1 cellular context compared by ENCODE assay signal in genomic region chr18:13525381-13526029, GRCh38.
TF ChIP-seq lines count a peak whose summit lies in the region.

No MANE protein-coding gene starts in this region.

TF ChIP-seq in SK-N-SH, 30 proteins besides CTCF, POLR2A, EP300 and RAD21 (continued from another document):
- TF ChIP-seq GATA2 (CRISPR knock-in tag; IDR thresholded peaks at IDR 0.05) (no peak), RCOR1 (IDR thresholded peaks at IDR 0.05; ENCODE audit: low read length) (no peak), EZH2phosphoT487 (IDR thresholded peaks at IDR 0.05; ENCODE audit: borderline replicate concordance, low read depth) (no peak), NFIC (IDR thresholded peaks at IDR 0.05; ENCODE audit: borderline replicate concordance) (no peak), YY1 (IDR thresholded peaks at IDR 0.05; ENCODE audit: low read depth) (no peak), PBX3 (IDR thresholded peaks at IDR 0.05) (no peak), MEF2A (IDR thresholded peaks at IDR 0.05; ENCODE audit: borderline replicate concordance, low read depth) (no peak)
TF ChIP-seq in SK-N-SH: peak in this region for 0.
